In genomic region chr16:89729863-89730574, GRCh38 we compare ENCODE assay signal across 13 cellular contexts. TPM values are rescaled to one million over a fixed set of nuclear protein-coding genes. Genes with fewer than 3 reads are reported as not detected.
A peak's percentile ranks its signal among the peaks of the same experiment; 100 is the strongest.
DNase-seq lines count a peak whose midpoint lies in the region; ATAC-seq and TF ChIP-seq lines count a peak whose summit lies in the region.
"Had no signal": no experiment of that assay in that cellular context is flagged by ENCODE, and none has a peak within 500 bp of the region (broad histone marks: within the 10 kb centered on the region; RNA-seq: fewer than 3 reads in every experiment).

No MANE protein-coding gene starts in this region.

- dilution Hi-C loops in mammary epithelial cell (cut with HindIII; ENCODE audit: low sequenced_read_pairs): loop anchor here (5.0 kb wide), 3 partner anchors 37 to 92 kb away; partner anchors contain the start of gene CDK10

- H3K9ac ChIP-seq in mammary epithelial cell (ENCODE audit: insufficient read depth, low read length) (no peak overlapping the region), neural progenitor cell (no peak overlapping the region)

- ATAC-seq in HG02884 (IDR thresholded peaks at IDR 0.05; ENCODE audit: unreplicated experiment): no peak

- H3K36me3 Mint-ChIP-seq in MCF 10A (ENCODE audit: insufficient read depth, unreplicated experiment) (peaks cover 90% of the 10 kb centered on the region), neural progenitor cell (peaks cover 32% of the 10 kb centered on the region)

- H3K4me2 ChIP-seq in mammary epithelial cell (ENCODE audit: insufficient read depth, low read depth, low read length): no peak overlapping the region
- H3K4me2 ChIP-seq in neural progenitor cell: no peak overlapping the region

- CTCF ChIA-PET in MCF 10A (lab: Yijun Ruan, JAX): interaction anchor here (0.8 kb wide), 2 partner anchors 22 to 130 kb away, joined by 3 read pairs; no protein-coding TSS in a partner anchor
- CTCF ChIA-PET in mammary epithelial cell (lab: Charles Lee; ENCODE audit: low non-redundant PET): no interaction called here

- no peaks in the 10 kb centered on the region for H3K27me3 Mint-ChIP-seq in MCF 10A (ENCODE audit: insufficient read depth, unreplicated experiment)
- H3K27me3 Mint-ChIP-seq in neural progenitor cell (ENCODE audit: insufficient read depth, low read depth): peaks cover 14% of the 10 kb centered on the region

- DNase-seq in MCF 10A (ENCODE audit: unreplicated experiment) (no peak), mammary epithelial cell (no peak), HAP-1 (ENCODE audit: low spot score in 2 of 2) (peak; percentile 2 to 43), neural progenitor cell (ENCODE audit: low spot score) (no peak), NCI-H1048 (lab: John Stamatoyannopoulos, UW) (no peak)
- no peak for DNase-seq in activated CD8-positive, alpha-beta memory T cell treated with anti-CD3 and anti-CD28 coated beads, Interleukin-2, amount 50 U/mL, for 48 hours
- DNase-seq: activated CD4-positive, alpha-beta T cell treated with anti-CD3 and anti-CD28 coated beads, Interleukin-2, amount 50 U/mL, for 1 hour; hypothalamus; NCI-H1930; NCI-H774; posterior cingulate gyrus had no signal

- H3K79me2 ChIP-seq in mammary epithelial cell (ENCODE audit: insufficient read depth, low read length): peaks cover 23% of the 10 kb centered on the region
- no peaks in the 10 kb centered on the region for H3K79me2 ChIP-seq in neural progenitor cell (ENCODE audit: low read depth)

- H3K4me3 Mint-ChIP-seq in MCF 10A (ENCODE audit: unreplicated experiment) (no peak overlapping the region), neural progenitor cell (peak overlapping the region; percentile 50)

- H3K4me1 ChIP-seq in mammary epithelial cell (ENCODE audit: insufficient read depth, low read length): no peaks in the 10 kb centered on the region
- no peaks in the 10 kb centered on the region for H3K4me1 ChIP-seq in HAP-1
- peaks cover 7% of the 10 kb centered on the region for H3K4me1 ChIP-seq in ectodermal cell (ENCODE audit: control insufficient read depth, insufficient read depth, low read length)
- H3K4me1 ChIP-seq in neural progenitor cell: no peaks in the 10 kb centered on the region

- no peaks in the 10 kb centered on the region for H3K27me3 ChIP-seq in mammary epithelial cell (ENCODE audit: insufficient read depth, low read length)
- H3K27me3 ChIP-seq in HAP-1 (ENCODE audit: low read depth): no peaks in the 10 kb centered on the region
- no peaks in the 10 kb centered on the region for H3K27me3 ChIP-seq in ectodermal cell (ENCODE audit: control insufficient read depth, insufficient read depth, low read length, poor library complexity, severe bottlenecking)
- H3K27me3 ChIP-seq in neural progenitor cell: no peaks in the 10 kb centered on the region

- no peaks in the 10 kb centered on the region for H3K4me1 Mint-ChIP-seq in MCF 10A (ENCODE audit: insufficient read depth, unreplicated experiment)
- H3K4me1 Mint-ChIP-seq in neural progenitor cell: peaks cover 25% of the 10 kb centered on the region

- WGBS in mammary epithelial cell (ENCODE audit: low coverage, missing lambda C conversion rate): 87% methylated on average over 9 of the region's 13 CpGs
- 44 to 45% methylated on average over 13 of the region's 13 CpGs for WGBS in ectodermal cell, 2 experiments

- TF ChIP-seq CTCF in MCF 10A (IDR thresholded peaks at IDR 0.05; ENCODE audit: unreplicated experiment): no peak
- no peak for TF ChIP-seq CTCF in mammary epithelial cell (conservative IDR thresholded peaks at IDR 0.05 in 1 of 2, IDR thresholded peaks at IDR 0.05 in 1 of 2; ENCODE audit: extremely low read depth in 1 of 2, insufficient read depth in 1 of 2, low read depth in 1 of 2, low read length in 2 of 2)
- no peak for TF ChIP-seq CTCF in neural progenitor cell (IDR thresholded peaks at IDR 0.05)

- H3K27ac Mint-ChIP-seq in MCF 10A (ENCODE audit: low read depth, unreplicated experiment): peak overlapping the region; percentile 19
- peak overlapping the region; percentile 94 for H3K27ac Mint-ChIP-seq in neural progenitor cell

- H3K9me3 Mint-ChIP-seq in MCF 10A (ENCODE audit: unreplicated experiment) (no peaks in the 10 kb centered on the region), neural progenitor cell (no peaks in the 10 kb centered on the region)

- POLR2A ChIA-PET in MCF 10A (lab: Yijun Ruan, JAX): interaction anchor here (0.7 kb wide), 1 partner anchor 142 kb away, joined by 3 read pairs; no protein-coding TSS in a partner anchor

- H4K20me1 ChIP-seq in mammary epithelial cell (ENCODE audit: insufficient read depth, low read length) (no peaks in the 10 kb centered on the region), neural progenitor cell (ENCODE audit: low read depth) (peaks cover 9% of the 10 kb centered on the region)

- H3K9me3 ChIP-seq in mammary epithelial cell (replicated peaks; ENCODE audit: insufficient read depth, low read length): no peaks in the 10 kb centered on the region
- H3K9me3 ChIP-seq in HAP-1: no peaks in the 10 kb centered on the region
- H3K9me3 ChIP-seq in ectodermal cell (ENCODE audit: control insufficient read depth, low read length): no peaks in the 10 kb centered on the region
- no peaks in the 10 kb centered on the region for H3K9me3 ChIP-seq in neural progenitor cell (ENCODE audit: low read depth)

- H2AFZ ChIP-seq in mammary epithelial cell (ENCODE audit: low read depth, low read length) (no peak overlapping the region), neural progenitor cell (replicated peaks) (no peak overlapping the region)

- no peak overlapping the region for H3K4me3 ChIP-seq in mammary epithelial cell (replicated peaks in 1 of 3; ENCODE audit: insufficient read depth in 1 of 3, low read depth in 2 of 3, low read length in 3 of 3)
- no peak overlapping the region for H3K4me3 ChIP-seq in HAP-1
- no peak overlapping the region for H3K4me3 ChIP-seq in ectodermal cell (ENCODE audit: insufficient read depth, low read depth, low read length)
- H3K4me3 ChIP-seq in neural progenitor cell: no peak overlapping the region

- no TSS peak for BruUV-seq in MCF 10A (replicated peaks; lab: Mats Ljungman, UMichigan)
- BruUV-seq in mammary epithelial cell (replicated peaks; lab: Mats Ljungman, UMichigan): no TSS peak

- in situ Hi-C loops in mammary epithelial cell (cut with MboI; ENCODE audit: low sequenced_read_pairs in 2 of 2) (no loop called here), HAP-1 (cut with MboI; ENCODE audit: low sequenced_read_pairs) (no loop called here)

- intact Hi-C loops in MCF 10A (cut with micrococcal nuclease) (no loop called here), mammary epithelial cell (cut with micrococcal nuclease) (no loop called here)

- peaks cover 11% of the 10 kb centered on the region for H3K36me3 ChIP-seq in mammary epithelial cell (ENCODE audit: insufficient read depth, low read length)
- H3K36me3 ChIP-seq in HAP-1 (replicated peaks): peaks cover 80% of the 10 kb centered on the region
- peaks cover 33% of the 10 kb centered on the region for H3K36me3 ChIP-seq in ectodermal cell (ENCODE audit: control insufficient read depth, insufficient read depth, low read length)
- no peaks in the 10 kb centered on the region for H3K36me3 ChIP-seq in neural progenitor cell

- no peaks in the 10 kb centered on the region for H3F3A ChIP-seq in neural progenitor cell (ENCODE audit: low read depth)

- H3K27ac ChIP-seq in mammary epithelial cell (ENCODE audit: insufficient read depth, low read depth, low read length): no peak overlapping the region
- peak overlapping the region; percentile 23 for H3K27ac ChIP-seq in ectodermal cell (ENCODE audit: insufficient read depth, low read depth, low read length, poor library complexity, severe bottlenecking)
- no peak overlapping the region for H3K27ac ChIP-seq in neural progenitor cell

RNA-seq across cellular contexts. Expression of gene ZNF276, which starts 8.7 kb away (rescaled TPM):
- total RNA-seq in MCF 10A (2022): 32.7 and 33.6 TPM in 2 replicates
- total RNA-seq in mammary epithelial cell: 10 to 100 TPM; 11.5 to 20.4 TPM
- polyA plus RNA-seq in mammary epithelial cell: 9.8 TPM
- 4.3 TPM for polyA minus RNA-seq in mammary epithelial cell
- polyA plus RNA-seq in ectodermal cell (2013, experiment 1 of 4): 16.8 TPM
- polyA plus RNA-seq in ectodermal cell (2013, experiment 2 of 4): 18.0 TPM
- polyA plus RNA-seq in ectodermal cell (2013, experiment 3 of 4): 13.5 TPM
- polyA plus RNA-seq in ectodermal cell (2013, experiment 4 of 4): 14.8 TPM
- 8.4 and 21.7 TPM in 2 replicates for total RNA-seq in neural progenitor cell (ENCODE audit: low replicate concordance)

RNA-seq across cellular contexts. Expression of gene VPS9D1, which starts 9.3 kb away (rescaled TPM):
- total RNA-seq in MCF 10A (2022): 12.0 and 13.2 TPM in 2 replicates
- 1 to 10 TPM; 4.3 to 8.0 TPM for total RNA-seq in mammary epithelial cell
- 3.5 TPM for polyA plus RNA-seq in mammary epithelial cell
- polyA minus RNA-seq in mammary epithelial cell: 2.7 TPM
- polyA plus RNA-seq in ectodermal cell (2013, experiment 1 of 4): 13.8 TPM
- 12.7 TPM for polyA plus RNA-seq in ectodermal cell (2013, experiment 2 of 4)
- polyA plus RNA-seq in ectodermal cell (2013, experiment 3 of 4): 10.1 TPM
- polyA plus RNA-seq in ectodermal cell (2013, experiment 4 of 4): 14.5 TPM
- total RNA-seq in neural progenitor cell (ENCODE audit: low replicate concordance): 1.6 and 4.7 TPM in 2 replicates

RNA-seq across cellular contexts. Expression of gene SPATA2L, which starts 28.5 kb away (rescaled TPM):
- total RNA-seq in MCF 10A (2022): 12.1 and 12.5 TPM in 2 replicates
- 1 to 10 TPM; 6.8 to 7.4 TPM for total RNA-seq in mammary epithelial cell
- polyA plus RNA-seq in mammary epithelial cell: 3.2 TPM
- 0.36 TPM for polyA minus RNA-seq in mammary epithelial cell
- polyA plus RNA-seq in ectodermal cell (2013, experiment 1 of 4): 7.0 TPM
- polyA plus RNA-seq in ectodermal cell (2013, experiment 2 of 4): 7.2 TPM
- 7.4 TPM for polyA plus RNA-seq in ectodermal cell (2013, experiment 3 of 4)
- polyA plus RNA-seq in ectodermal cell (2013, experiment 4 of 4): 8.8 TPM
- total RNA-seq in neural progenitor cell (ENCODE audit: low replicate concordance): 7.6 and 13.2 TPM in 2 replicates

RNA-seq across cellular contexts. Expression of gene CDK10, which starts 43.5 kb away (rescaled TPM):
- 73.0 and 83.4 TPM in 2 replicates for total RNA-seq in MCF 10A (2022)
- 10 to 100 TPM; 38.5 to 72.0 TPM for total RNA-seq in mammary epithelial cell
- 42.1 TPM for polyA plus RNA-seq in mammary epithelial cell
- 13.5 TPM for polyA minus RNA-seq in mammary epithelial cell
- 112 TPM for polyA plus RNA-seq in ectodermal cell (2013, experiment 1 of 4)
- polyA plus RNA-seq in ectodermal cell (2013, experiment 2 of 4): 90.9 TPM
- 101 TPM for polyA plus RNA-seq in ectodermal cell (2013, experiment 3 of 4)
- polyA plus RNA-seq in ectodermal cell (2013, experiment 4 of 4): 88.6 TPM
- 75.6 and 107 TPM in 2 replicates for total RNA-seq in neural progenitor cell (ENCODE audit: low replicate concordance)

Comparison
In these comparisons a context has a peak if more than half of its experiments do, and no peak if none do; other contexts are left out.
1. DNase-seq: peak in HAP-1 (2 of 2); none in MCF 10A (single experiment), mammary epithelial cell (single experiment), neural progenitor cell (single experiment), NCI-H1048 (single experiment) and activated CD8-positive, alpha-beta memory T cell treated with anti-CD3 and anti-CD28 coated beads, Interleukin-2, amount 50 U/mL, for 48 hours (single experiment).